25 cellular contexts compared by ENCODE assay signal in the genomic region with DNA sequence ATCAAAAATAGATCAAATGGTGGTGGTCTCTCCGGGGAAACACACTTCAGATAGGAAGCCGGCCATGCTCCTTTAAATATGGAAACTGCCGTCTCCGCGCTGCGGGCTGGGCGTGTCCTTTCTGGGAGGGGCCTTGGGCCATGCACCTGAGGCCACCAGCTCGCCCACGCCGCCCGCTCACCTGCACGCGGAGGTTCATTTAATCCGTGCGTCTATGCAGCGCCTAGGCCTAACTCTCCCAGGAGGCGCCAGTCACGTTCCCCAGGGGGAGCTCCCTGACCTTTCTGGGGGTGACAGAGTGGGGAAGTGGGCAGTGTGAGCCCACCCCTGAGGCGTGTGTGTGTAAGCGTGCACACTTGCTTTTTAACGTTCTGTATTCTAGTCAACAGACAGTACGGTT.
"Had no signal": no experiment of that assay in that cellular context is flagged by ENCODE, and none has a peak within 500 bp of the region (broad histone marks: within the 10 kb centered on the region; RNA-seq: fewer than 3 reads in every experiment).

No MANE protein-coding gene starts in this region.

- H3K4me1 ChIP-seq: adrenal gland, SJCRH30 had no signal

- H3K4me3 ChIP-seq: adrenal gland, SJCRH30 had no signal

- H3K36me3 Mint-ChIP-seq: activated naive CD8-positive, alpha-beta T cell treated with anti-CD3 and anti-CD28 coated beads, Interleukin-2, amount 10 ng/mL, durations not matched to agents 7 days and 5 days had no signal

- H3K27me3 ChIP-seq: adrenal gland, SJCRH30 had no signal

- H3K27ac ChIP-seq: adrenal gland, SJCRH30 had no signal

- DNase-seq: activated CD4-positive, alpha-beta T cell treated with anti-CD3 and anti-CD28 coated beads for 4 hours; activated CD8-positive, alpha-beta memory T cell treated with anti-CD3 and anti-CD28 coated beads, Interleukin-2, amount 50 U/mL, for 48 hours; activated CD8-positive, alpha-beta T cell treated with anti-CD3 and anti-CD28 coated beads, Interleukin-2, amount 10 ng/mL, durations not matched to agents 7 days and 5 days; activated naive CD4-positive, alpha-beta T cell treated with anti-CD3 and anti-CD28 coated beads, Interleukin-2, amount 50 U/mL, for 16 hours; activated naive CD8-positive, alpha-beta T cell treated with anti-CD3 and anti-CD28 coated beads, Interleukin-2, amount 10 ng/mL, durations not matched to agents 7 days and 5 days; activated T-cell treated with anti-CD3 and anti-CD28 coated beads, Interleukin-2, amount 50 U/mL, for 1 hour; anterior cingulate cortex; cerebellar nuclear complex; MM.1S; NCI-H1105; NCI-H1436; NCI-H187 treated with DMSO at 0.1 percent for 48 hours; NCI-H2081 treated with DMSO at 0.1 percent for 48 hours; NCI-H2171; NCI-H2227 treated with DMSO at 0.1 percent for 48 hours; NCI-H446 treated with DMSO at 0.1 percent for 48 hours; NCI-H524 treated with DMSO at 0.1 percent for 48 hours; Right ventricle myocardium superior; RPMI8226; SJCRH30; SW 1271 had no signal

- H3K4me1 Mint-ChIP-seq: activated naive CD8-positive, alpha-beta T cell treated with anti-CD3 and anti-CD28 coated beads, Interleukin-2, amount 10 ng/mL, durations not matched to agents 7 days and 5 days had no signal

- H3K4me3 Mint-ChIP-seq: activated CD8-positive, alpha-beta T cell treated with anti-CD3 and anti-CD28 coated beads, Interleukin-2, amount 10 ng/mL, durations not matched to agents 7 days and 5 days; activated naive CD8-positive, alpha-beta T cell treated with anti-CD3 and anti-CD28 coated beads, Interleukin-2, amount 10 ng/mL, durations not matched to agents 7 days and 5 days; T-helper 2 cell treated with Interferon-gamma antibody and Interleukin-4, amounts not matched to agents 5 μg/mL and 100 μg/mL, for 36 hours had no signal

- H3K9ac ChIP-seq: SK-N-SH had no signal

- H3K27ac Mint-ChIP-seq: activated CD8-positive, alpha-beta T cell treated with anti-CD3 and anti-CD28 coated beads, Interleukin-2, amount 10 ng/mL, durations not matched to agents 7 days and 5 days; activated naive CD8-positive, alpha-beta T cell treated with anti-CD3 and anti-CD28 coated beads, Interleukin-2, amount 10 ng/mL, durations not matched to agents 7 days and 5 days; T-helper 2 cell treated with Interferon-gamma antibody and Interleukin-4, amounts not matched to agents 5 μg/mL and 100 μg/mL, for 36 hours had no signal

- H3K9me3 Mint-ChIP-seq: activated naive CD8-positive, alpha-beta T cell treated with anti-CD3 and anti-CD28 coated beads, Interleukin-2, amount 10 ng/mL, durations not matched to agents 7 days and 5 days; T-helper 2 cell treated with Interferon-gamma antibody and Interleukin-4, amounts not matched to agents 5 μg/mL and 100 μg/mL, for 36 hours had no signal

- H3K4me2 ChIP-seq: SK-N-SH had no signal

- H3K9me3 ChIP-seq: adrenal gland, SJCRH30, SK-N-SH had no signal

- ATAC-seq: activated CD4-positive, CD25-positive, alpha-beta regulatory T cell treated with anti-CD3 and anti-CD28 coated beads, Interleukin-2, amount 50 U/mL, for 24 hours; activated CD8-positive, alpha-beta T cell treated with anti-CD3 and anti-CD28 coated beads, Interleukin-2, amount 10 ng/mL, durations not matched to agents 7 days and 5 days had no signal

- H3K36me3 ChIP-seq: adrenal gland, SJCRH30 had no signal
